6 cellular contexts compared by ENCODE assay signal in genomic region chr12:132530851-132531250, GRCh38.
"Had no signal": no experiment of that assay in that cellular context is flagged by ENCODE, and none has a peak within 500 bp of the region (broad histone marks: within the 10 kb centered on the region; RNA-seq: fewer than 3 reads in every experiment).

No MANE protein-coding gene starts in this region.

- H3K9ac ChIP-seq: KMS-11 had no signal

- H3K4me3 ChIP-seq: K562 had no signal

- DNase-seq: IMR-90, KBM-7 had no signal

- ATAC-seq: HepG2 had no signal

- H3K27ac ChIP-seq: HL-60, KMS-11 had no signal

- H3K4me2 ChIP-seq: KMS-11 had no signal
